8 cellular contexts compared by ENCODE assay signal in genomic region chr17:8832711-8833352, GRCh38. TPM values are rescaled to one million over a fixed set of nuclear protein-coding genes. Genes with fewer than 3 reads are reported as not detected.
A peak's percentile ranks its signal among the peaks of the same experiment; 100 is the strongest.
DNase-seq lines count a peak whose midpoint lies in the region; ATAC-seq, FAIRE-seq and TF ChIP-seq lines count a peak whose summit lies in the region.

No MANE protein-coding gene starts in this region.

- H3K27ac ChIP-seq in left lung, result no peak overlapping the region

- TF ChIP-seq CTCF in HFFc6 (IDR thresholded peaks at IDR 0.05) (peak; percentile 59), left lung (IDR thresholded peaks at IDR 0.05) (peak; percentile 18 to 58), omental fat pad (IDR thresholded peaks at IDR 0.05) (no peak)

- H3K9me3 ChIP-seq in left lung, result no peaks in the 10 kb centered on the region

- intact Hi-C loops in left lung (cut with DNase I), result no loop called here

- H3K9me3 Mint-ChIP-seq in HFFc6, result peaks cover 27% of the 10 kb centered on the region
- no peaks in the 10 kb centered on the region for H3K9me3 Mint-ChIP-seq in activated T-cell treated with anti-CD3 and anti-CD28 coated beads, Interleukin-2, amount 50 U/mL, for 24 hours

- DNase-seq in AG20443 (ENCODE audit: low spot score) (peak; percentile 39), HFFc6 (no peak), left lung (peak in 1 of 2 donors; percentile 88), omental fat pad (ENCODE audit: low spot score) (no peak), AG08395 (ENCODE audit: low spot score) (no peak), urothelium cell line (ENCODE audit: low spot score) (no peak)
- peak; percentile 54 for DNase-seq in activated T-cell treated with anti-CD3 and anti-CD28 coated beads, Interleukin-2, amount 50 U/mL, for 24 hours

- H3K27ac Mint-ChIP-seq in HFFc6, result no peak overlapping the region
- H3K27ac Mint-ChIP-seq in activated T-cell treated with anti-CD3 and anti-CD28 coated beads, Interleukin-2, amount 50 U/mL, for 24 hours, result no peak overlapping the region

- no peak for FAIRE-seq in urothelium cell line (lab: Jason Lieb, UNC)

- H3K27me3 Mint-ChIP-seq in HFFc6 (ENCODE audit: insufficient read depth), result peaks cover 5% of the 10 kb centered on the region
- H3K27me3 Mint-ChIP-seq in activated T-cell treated with anti-CD3 and anti-CD28 coated beads, Interleukin-2, amount 50 U/mL, for 24 hours, result no peaks in the 10 kb centered on the region

- H3K4me3 ChIP-seq in left lung, result no peak overlapping the region

- H3K36me3 ChIP-seq in left lung, result no peaks in the 10 kb centered on the region

- H3K36me3 Mint-ChIP-seq in HFFc6 (ENCODE audit: low read depth), result no peaks in the 10 kb centered on the region; the same call in 1 of the 2 replicates
- no peaks in the 10 kb centered on the region for H3K36me3 Mint-ChIP-seq in activated T-cell treated with anti-CD3 and anti-CD28 coated beads, Interleukin-2, amount 50 U/mL, for 24 hours (ENCODE audit: low read depth)

- no peak overlapping the region for H3K4me3 Mint-ChIP-seq in HFFc6
- H3K4me3 Mint-ChIP-seq in activated T-cell treated with anti-CD3 and anti-CD28 coated beads, Interleukin-2, amount 50 U/mL, for 24 hours, result no peak overlapping the region

- H3K4me1 ChIP-seq in left lung, result no peaks in the 10 kb centered on the region

- no peaks in the 10 kb centered on the region for H3K4me1 Mint-ChIP-seq in HFFc6 (ENCODE audit: low read depth)
- H3K4me1 Mint-ChIP-seq in activated T-cell treated with anti-CD3 and anti-CD28 coated beads, Interleukin-2, amount 50 U/mL, for 24 hours (ENCODE audit: low read depth), result no peaks in the 10 kb centered on the region

- ATAC-seq in left lung, result peak; percentile 31
- no peak for ATAC-seq in HG03095 (IDR thresholded peaks at IDR 0.05; ENCODE audit: unreplicated experiment)
- ATAC-seq in omental fat pad (ENCODE audit: low FRiP score), result no peak

- peaks cover 0 to 93% of the 10 kb centered on the region in 2 donors for H3K27me3 ChIP-seq in left lung

RNA-seq across cellular contexts. Expression of gene MFSD6L, which starts 33.7 kb away (rescaled TPM):
- total RNA-seq in HFFc6 (2021; fragmentation: NEBNext Ultra II Directional; extraction: Animal tissue kit (Norgen Biotek cat#: 25700)), result not detected
- total RNA-seq in left lung (1 to 10 TPM; 1.4 to 1.6 TPM), omental fat pad (under 1 TPM in 2 of 4 donors, not detected in 2; 0.24 to 0.25 TPM)

RNA-seq across cellular contexts. Expression of gene PIK3R6, which starts 34.6 kb away (rescaled TPM):
- total RNA-seq in HFFc6 (2021; fragmentation: NEBNext Ultra II Directional; extraction: Animal tissue kit (Norgen Biotek cat#: 25700)), result not detected
- total RNA-seq in left lung (1 to 10 TPM; 1.8 to 2.4 TPM), omental fat pad (1 to 10 TPM in 2 of 4 donors, under 1 TPM in 2; 0.56 to 3.5 (median 1.5) TPM)

Comparison
In these comparisons a context has a peak if more than half of its experiments do, and no peak if none do; other contexts are left out.
1. DNase-seq: peak in AG20443 (single experiment) and activated T-cell treated with anti-CD3 and anti-CD28 coated beads, Interleukin-2, amount 50 U/mL, for 24 hours (single experiment); none in HFFc6 (single experiment), omental fat pad (single experiment), AG08395 (single experiment) and urothelium cell line (single experiment).
2. CTCF ChIP-seq: peak in HFFc6 (single experiment) and left lung (2 of 2); none in omental fat pad (0 of 3).